ENCODE assay signal across 28 cellular contexts in the genomic region with DNA sequence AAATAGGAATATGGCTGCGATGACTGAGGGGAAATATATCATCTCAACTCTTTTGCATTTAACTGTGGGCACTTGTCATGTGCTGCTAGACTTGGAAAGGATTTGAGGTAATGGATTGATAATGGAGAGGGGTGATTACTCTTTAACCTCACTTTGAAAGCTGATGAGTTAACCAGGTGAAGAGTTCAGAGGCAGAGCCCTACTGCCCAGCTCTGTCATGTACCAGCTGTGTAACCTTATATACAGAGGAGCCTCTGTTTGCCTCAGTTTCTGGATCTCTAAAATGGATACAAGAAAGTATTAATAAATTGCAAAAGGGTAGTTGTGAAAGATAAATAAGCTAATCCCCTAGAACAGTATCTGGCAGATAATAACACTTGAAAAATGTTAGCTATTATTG.
"Had no signal": no experiment of that assay in that cellular context is flagged by ENCODE, and none has a peak within 500 bp of the region (broad histone marks: within the 10 kb centered on the region; RNA-seq: fewer than 3 reads in every experiment).

No MANE protein-coding gene starts in this region.

- H3K27ac ChIP-seq: neural progenitor cell, ovary, parathyroid adenoma, psoas muscle, skin epidermis, spleen, suprapubic skin, testis, tibial artery, transverse colon, upper lobe of right lung, uterus had no signal

- DNase-seq: natural killer cell; occipital lobe; ovary; posterior cingulate gyrus; psoas muscle; right cardiac atrium; spleen; stimulated activated CD4-positive, alpha-beta T cell treated with anti-CD3 and anti-CD28 coated beads, Interleukin-12 subunit alpha, Interleukin-12 subunit beta, amount 100 ng/mL, for 4 hours; stimulated activated CD4-positive, alpha-beta T cell treated with anti-CD3 and anti-CD28 coated beads, Interleukin-1b, Interleukin-23, amount 100 ng/mL, for 48 hours; stimulated activated CD4-positive, alpha-beta T cell treated with anti-CD3 and anti-CD28 coated beads, Interleukin-4, amount 100 ng/mL, for 1 hour; stimulated activated CD4-positive, alpha-beta T cell treated with anti-CD3 and anti-CD28 coated beads, Interleukin-4, amount 100 ng/mL, for 4 hours; stimulated activated CD8-positive, alpha-beta memory T cell treated with anti-CD3 and anti-CD28 coated beads, Interleukin-4, amount 100 ng/mL, for 48 hours; stimulated activated naive CD4-positive, alpha-beta T cell; stimulated activated naive CD8-positive, alpha-beta T cell treated with anti-CD3 and anti-CD28 coated beads, Interleukin-15, amount 100 ng/mL, for 72 hours; stimulated activated naive CD8-positive, alpha-beta T cell treated with anti-CD3 and anti-CD28 coated beads, Interleukin-15, Interleukin-2, amounts not matched to agents 100 U/mL and 50 U/mL, for 24 hours; substantia nigra; testis; tibial artery; transverse colon; upper lobe of right lung; uterus had no signal

- H3K9me3 ChIP-seq: ovary, psoas muscle, spleen, suprapubic skin, testis, tibial artery, transverse colon, upper lobe of right lung, uterus had no signal

- H3K36me3 ChIP-seq: ovary, uterus had no signal

- ATAC-seq: natural killer cell; psoas muscle; right cardiac atrium; sciatic nerve; stimulated activated memory B cell treated with anti-CD40 and anti-IgM and Interleukin-4, amounts not matched to agents 10 μg/mL and 1 μg/mL and 100 μg/mL, for 72 hours; stimulated activated naive CD8-positive, alpha-beta T cell treated with anti-CD3 and anti-CD28 coated beads, Interleukin-15, amount 100 ng/mL, for 72 hours; stimulated activated naive CD8-positive, alpha-beta T cell treated with anti-CD3 and anti-CD28 coated beads, Interleukin-15, Interleukin-2, amounts not matched to agents 100 U/mL and 50 U/mL, for 24 hours; upper lobe of right lung had no signal

- H3K27me3 ChIP-seq: neural progenitor cell, ovary, spleen, suprapubic skin, testis, tibial artery, transverse colon, upper lobe of right lung, uterus had no signal

- H2AFZ ChIP-seq: neural progenitor cell, parathyroid adenoma had no signal

- H3K4me1 ChIP-seq: neural progenitor cell, parathyroid adenoma, psoas muscle, spleen, suprapubic skin, testis, transverse colon, upper lobe of right lung, uterus had no signal

- H3K9ac ChIP-seq: neural progenitor cell, parathyroid adenoma had no signal

- H3K79me2 ChIP-seq: parathyroid adenoma had no signal

- H3K4me2 ChIP-seq: neural progenitor cell, smooth muscle cell had no signal

- H3K4me3 ChIP-seq: neural progenitor cell, ovary, psoas muscle, skin epidermis, smooth muscle cell, spleen, suprapubic skin, testis, tibial artery, transverse colon, upper lobe of right lung, uterus had no signal
